23 cellular contexts compared by ENCODE assay signal in the genomic region with DNA sequence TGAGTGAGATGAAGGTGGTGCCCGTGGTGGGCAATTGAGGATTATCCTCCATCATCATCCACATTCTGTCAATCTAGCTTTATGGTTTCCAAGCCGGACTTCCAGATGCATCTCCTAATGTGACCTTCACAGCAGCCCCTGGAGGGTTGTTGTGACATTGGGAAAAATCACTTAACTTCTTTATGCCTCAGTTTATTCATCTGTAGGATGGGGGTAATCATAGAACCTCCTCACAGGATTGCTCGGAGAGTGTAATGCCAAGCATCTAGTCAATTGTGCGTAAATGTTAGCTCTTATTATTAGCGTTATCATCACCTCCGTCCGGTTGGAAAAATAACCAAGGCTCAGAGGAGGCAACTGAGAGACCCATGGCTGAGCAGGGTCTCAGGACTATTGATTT.
DNase-seq lines count a peak whose midpoint lies in the region; ATAC-seq and TF ChIP-seq lines count a peak whose summit lies in the region.
"Had no signal": no experiment of that assay in that cellular context is flagged by ENCODE, and none has a peak within 500 bp of the region (broad histone marks: within the 10 kb centered on the region; RNA-seq: fewer than 3 reads in every experiment).

No MANE protein-coding gene starts in this region.

- H3K4me1 Mint-ChIP-seq in CD4-positive, alpha-beta T cell (ENCODE audit: low read depth) = peaks cover 43% of the 10 kb centered on the region
- peaks cover 45% of the 10 kb centered on the region for H3K4me1 Mint-ChIP-seq in progenitor cell of endocrine pancreas (ENCODE audit: low read depth)
- H3K4me1 Mint-ChIP-seq in activated T-helper 2 cell treated with anti-CD3 and anti-CD28 coated beads, Interferon-gamma antibody, Interleukin-2, Interleukin-4, amounts not matched to agents 10 μg/mL and 5 μg/mL and 100 μg/mL, durations not matched to agents 14 hours and 24 hours and 36 hours (ENCODE audit: low read depth) = peaks cover 16% of the 10 kb centered on the region

- peaks cover 14% of the 10 kb centered on the region for H3K36me3 Mint-ChIP-seq in CD4-positive, alpha-beta T cell (ENCODE audit: low read depth)
- H3K36me3 Mint-ChIP-seq in progenitor cell of endocrine pancreas (ENCODE audit: insufficient read depth) = peaks cover 8% of the 10 kb centered on the region
- peaks cover 15% of the 10 kb centered on the region for H3K36me3 Mint-ChIP-seq in activated T-helper 2 cell treated with anti-CD3 and anti-CD28 coated beads, Interferon-gamma antibody, Interleukin-2, Interleukin-4, amounts not matched to agents 10 μg/mL and 5 μg/mL and 100 μg/mL, durations not matched to agents 14 hours and 24 hours and 36 hours (ENCODE audit: low read depth)

- no peak overlapping the region for H3K4me3 Mint-ChIP-seq in CD4-positive, alpha-beta T cell
- no peak overlapping the region for H3K4me3 Mint-ChIP-seq in progenitor cell of endocrine pancreas (ENCODE audit: low read depth)
- H3K4me3 Mint-ChIP-seq in activated T-helper 2 cell treated with anti-CD3 and anti-CD28 coated beads, Interferon-gamma antibody, Interleukin-2, Interleukin-4, amounts not matched to agents 10 μg/mL and 5 μg/mL and 100 μg/mL, durations not matched to agents 14 hours and 24 hours and 36 hours (ENCODE audit: low read depth) = no peak overlapping the region
- H3K4me3 Mint-ChIP-seq: GM23338, immature natural killer cell had no signal

- TF ChIP-seq CTCF in CD4-positive, alpha-beta T cell (IDR thresholded peaks at IDR 0.05) = no peak
- TF ChIP-seq CTCF in progenitor cell of endocrine pancreas (IDR thresholded peaks at IDR 0.05; ENCODE audit: unreplicated experiment) = no peak

- H4K91ac ChIP-seq in mesenchymal stem cell (ENCODE audit: low read length) = peak overlapping the region; percentile 89

- no peaks in the 10 kb centered on the region for H3K27me3 Mint-ChIP-seq in CD4-positive, alpha-beta T cell
- no peaks in the 10 kb centered on the region for H3K27me3 Mint-ChIP-seq in progenitor cell of endocrine pancreas
- H3K27me3 Mint-ChIP-seq in activated T-helper 2 cell treated with anti-CD3 and anti-CD28 coated beads, Interferon-gamma antibody, Interleukin-2, Interleukin-4, amounts not matched to agents 10 μg/mL and 5 μg/mL and 100 μg/mL, durations not matched to agents 14 hours and 24 hours and 36 hours (ENCODE audit: low read depth) = no peaks in the 10 kb centered on the region
- H3K27me3 Mint-ChIP-seq: CD8-positive, alpha-beta memory T cell had no signal

- no peaks in the 10 kb centered on the region for H3K9me3 Mint-ChIP-seq in CD4-positive, alpha-beta T cell
- H3K9me3 Mint-ChIP-seq in progenitor cell of endocrine pancreas (ENCODE audit: low read depth) = no peaks in the 10 kb centered on the region
- H3K9me3 Mint-ChIP-seq in activated T-helper 2 cell treated with anti-CD3 and anti-CD28 coated beads, Interferon-gamma antibody, Interleukin-2, Interleukin-4, amounts not matched to agents 10 μg/mL and 5 μg/mL and 100 μg/mL, durations not matched to agents 14 hours and 24 hours and 36 hours = no peaks in the 10 kb centered on the region
- H3K9me3 Mint-ChIP-seq: CD8-positive, alpha-beta memory T cell; GM23338; immature natural killer cell had no signal

- no peak overlapping the region for H3K14ac ChIP-seq in mesenchymal stem cell (ENCODE audit: low read length in 2 of 2)

- no peaks in the 10 kb centered on the region for H3K9me2 ChIP-seq in Karpas-422 (replicated peaks; ENCODE audit: insufficient read depth, low read length)

- POLR2A ChIA-PET in CD4-positive, alpha-beta T cell (lab: Charles Lee) = no interaction called here

- no peak overlapping the region for H3K23ac ChIP-seq in mesenchymal stem cell (ENCODE audit: low read length in 2 of 2)

- no peak for DNase-seq in CD4-positive, alpha-beta T cell
- DNase-seq in Karpas-422 (no peak), mesenchymal stem cell (no peak), progenitor cell of endocrine pancreas (ENCODE audit: low spot score, unreplicated experiment) (no peak), HCEC 1CT (no peak), NAMALWA (ENCODE audit: low spot score) (no peak)
- no peak for DNase-seq in activated T-helper 2 cell treated with anti-CD3 and anti-CD28 coated beads, Interferon-gamma antibody, Interleukin-2, Interleukin-4, amounts not matched to agents 10 μg/mL and 5 μg/mL and 100 μg/mL, durations not matched to agents 14 hours and 24 hours and 36 hours (ENCODE audit: low spot score)
- DNase-seq: activated CD4-positive, alpha-beta T cell treated with anti-CD3 and anti-CD28 coated beads for 4 hours; activated gamma-delta T cell treated with Interleukin-2 at 50 U/mL for 16 hours; activated T-cell treated with anti-CD3 and anti-CD28 coated beads, Interleukin-2, amount 50 U/mL, for 1 hour; CD8-positive, alpha-beta memory T cell; cerebellar nuclear complex; hypothalamus; immature natural killer cell; NCI-H1436; NCI-H2081 treated with DMSO at 0.1 percent for 48 hours; NCI-H774; pancreas; right cardiac atrium; spleen; substantia nigra had no signal

- H4K8ac ChIP-seq in mesenchymal stem cell (ENCODE audit: low read length) = no peak overlapping the region

- H3K4me3 ChIP-seq in Karpas-422 (ENCODE audit: low read length) (no peak overlapping the region), mesenchymal stem cell (ENCODE audit: insufficient read depth in 1 of 2, low read depth in 1 of 2, low read length in 2 of 2) (no peak overlapping the region)
- H3K4me3 ChIP-seq: GM23338, pancreas, spleen had no signal

- H2BK12ac ChIP-seq in mesenchymal stem cell (ENCODE audit: low read length in 2 of 2) = peak overlapping the region; percentile 10 to 56

- no peak overlapping the region for H3K27ac ChIP-seq in CD4-positive, alpha-beta T cell (ENCODE audit: low read depth, low read length)
- H3K27ac ChIP-seq in Karpas-422 (ENCODE audit: low read length) = peak overlapping the region; percentile 100
- H3K27ac ChIP-seq in mesenchymal stem cell (ENCODE audit: low read length, poor library complexity, severe bottlenecking) = no peak overlapping the region
- H3K27ac ChIP-seq: KMS-11, spleen had no signal

- H2AFZ ChIP-seq in Karpas-422 (ENCODE audit: low read length) (no peak overlapping the region), mesenchymal stem cell (ENCODE audit: low read depth, low read length) (no peak overlapping the region)
- H2AFZ ChIP-seq: GM23338 had no signal

- CTCF ChIA-PET in CD4-positive, alpha-beta T cell (lab: Charles Lee) = no interaction called here

- peaks cover 81% of the 10 kb centered on the region for H3K4me1 ChIP-seq in Karpas-422 (ENCODE audit: low read length)
- peaks cover 16% of the 10 kb centered on the region for H3K4me1 ChIP-seq in mesenchymal stem cell (ENCODE audit: control insufficient read depth, insufficient read depth, low read depth, low read length)
- H3K4me1 ChIP-seq: pancreas had no signal

- H3K27ac Mint-ChIP-seq in CD4-positive, alpha-beta T cell = peak overlapping the region; percentile 74
- H3K27ac Mint-ChIP-seq in progenitor cell of endocrine pancreas = peak overlapping the region; percentile 83
- no peak overlapping the region for H3K27ac Mint-ChIP-seq in activated T-helper 2 cell treated with anti-CD3 and anti-CD28 coated beads, Interferon-gamma antibody, Interleukin-2, Interleukin-4, amounts not matched to agents 10 μg/mL and 5 μg/mL and 100 μg/mL, durations not matched to agents 14 hours and 24 hours and 36 hours
- H3K27ac Mint-ChIP-seq: GM23338, immature natural killer cell had no signal

- H4K20me1 ChIP-seq in Karpas-422 (ENCODE audit: insufficient read depth, low read depth, low read length) = no peaks in the 10 kb centered on the region

- H3K9ac ChIP-seq in Karpas-422 (ENCODE audit: low read length) (no peak overlapping the region), mesenchymal stem cell (ENCODE audit: low read length) (no peak overlapping the region)
- H3K9ac ChIP-seq: KMS-11 had no signal

- H2BK15ac ChIP-seq in mesenchymal stem cell (ENCODE audit: low read depth, poor library complexity, severe bottlenecking) = peak overlapping the region; percentile 54

- WGBS in mesenchymal stem cell = 99% methylated on average over 5 of the region's 7 CpGs

- no peak overlapping the region for H2BK5ac ChIP-seq in mesenchymal stem cell (ENCODE audit: low read depth, low read length, poor library complexity, severe bottlenecking)

- intact Hi-C loops in CD4-positive, alpha-beta T cell (cut with DNase I, micrococcal nuclease) = no loop called here
- intact Hi-C loops in activated T-helper 2 cell treated with anti-CD3 and anti-CD28 coated beads, Interferon-gamma antibody, Interleukin-2, Interleukin-4, amounts not matched to agents 10 μg/mL and 5 μg/mL and 100 μg/mL, durations not matched to agents 14 hours and 24 hours and 36 hours (cut with micrococcal nuclease) = no loop called here

- H3K18ac ChIP-seq in mesenchymal stem cell (ENCODE audit: low read depth in 1 of 2, low read length in 2 of 2) = peak overlapping the region; percentile 11 to 59

- H3K36me3 ChIP-seq in Karpas-422 (ENCODE audit: insufficient read depth, low read length) = peaks cover 11% of the 10 kb centered on the region; the same call in 1 of the 2 replicates
- H3K36me3 ChIP-seq in mesenchymal stem cell (ENCODE audit: control insufficient read depth in 1 of 2, insufficient read depth in 2 of 2, low read depth in 1 of 2, low read length in 2 of 2) = peaks cover 0 to 7% of the 10 kb centered on the region in 2 experiments
- H3K36me3 ChIP-seq: pancreas had no signal

- no peaks in the 10 kb centered on the region for H3K9me3 ChIP-seq in CD4-positive, alpha-beta T cell (ENCODE audit: control insufficient read depth, low read length)
- H3K9me3 ChIP-seq in Karpas-422 (ENCODE audit: low read length) = no peaks in the 10 kb centered on the region
- H3K9me3 ChIP-seq in mesenchymal stem cell (ENCODE audit: control insufficient read depth, low read length) = no peaks in the 10 kb centered on the region
- H3K9me3 ChIP-seq: pancreas, spleen had no signal

- no peaks in the 10 kb centered on the region for H3K27me3 ChIP-seq in CD4-positive, alpha-beta T cell (ENCODE audit: control insufficient read depth, insufficient read depth, low read length)
- no peaks in the 10 kb centered on the region for H3K27me3 ChIP-seq in Karpas-422 (ENCODE audit: low read length)
- no peaks in the 10 kb centered on the region for H3K27me3 ChIP-seq in mesenchymal stem cell (ENCODE audit: control insufficient read depth in 1 of 2, insufficient read depth in 1 of 2, low read length in 2 of 2)
- H3K27me3 ChIP-seq: pancreas, spleen had no signal

- peaks cover 89% of the 10 kb centered on the region for H3K79me2 ChIP-seq in Karpas-422 (ENCODE audit: low read length)

- H3K4me2 ChIP-seq in Karpas-422 (ENCODE audit: low read depth, low read length, poor library complexity, severe bottlenecking) = no peak overlapping the region
- H3K4me2 ChIP-seq in mesenchymal stem cell (ENCODE audit: low read length, poor library complexity, severe bottlenecking) = no peak overlapping the region
- H3K4me2 ChIP-seq: KMS-11 had no signal

- H3K79me1 ChIP-seq in mesenchymal stem cell (replicated peaks; ENCODE audit: low read length, poor library complexity, severe bottlenecking) = peaks cover 20% of the 10 kb centered on the region

- H2BK120ac ChIP-seq in mesenchymal stem cell (ENCODE audit: low read depth, low read length) = peak overlapping the region; percentile 77

- ATAC-seq in CD4-positive, alpha-beta T cell (ENCODE audit: poor library complexity) = no peak
- ATAC-seq: GM23338, right cardiac atrium had no signal

- H3K4ac ChIP-seq in mesenchymal stem cell (ENCODE audit: low read depth in 1 of 2, low read length in 2 of 2) = peak overlapping the region in 1 of 2 experiments; percentile 54

- peak overlapping the region; percentile 5 for H2AK5ac ChIP-seq in mesenchymal stem cell (ENCODE audit: low read length, severe bottlenecking)
